ENCODE assay signal across 29 cellular contexts in the genomic region with DNA sequence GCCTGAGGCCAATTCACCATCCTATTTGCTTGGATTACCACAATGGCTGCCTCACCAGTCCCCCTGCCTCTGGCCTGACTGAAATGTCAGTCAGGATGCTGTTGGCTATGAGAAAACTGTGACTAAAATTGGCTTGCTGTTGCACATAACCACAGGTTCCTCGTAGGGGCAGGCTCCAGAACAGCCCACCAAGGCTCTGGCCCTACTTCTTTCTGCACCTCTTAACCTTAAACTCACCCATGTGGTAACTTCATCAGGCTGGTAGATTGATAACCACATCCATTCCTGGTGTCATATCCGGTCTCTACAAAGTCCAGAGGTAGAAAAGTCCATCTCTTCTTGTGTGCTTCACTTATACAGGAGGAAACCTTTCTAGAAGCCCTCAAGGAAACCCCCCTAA.
"Had no signal": no experiment of that assay in that cellular context is flagged by ENCODE, and none has a peak within 500 bp of the region (broad histone marks: within the 10 kb centered on the region; RNA-seq: fewer than 3 reads in every experiment).

No MANE protein-coding gene starts in this region.

- H3K4me3 ChIP-seq: adrenal gland, breast epithelium, Peyer's patch, SJSA1 had no signal

- H3K4me1 Mint-ChIP-seq: activated B cell treated with CpG ODN at 0.5 μM for 24 hours had no signal

- H3K9me3 Mint-ChIP-seq: activated B cell treated with CpG ODN at 0.5 μM for 24 hours; activated T-helper 2 cell treated with anti-CD3 and anti-CD28 coated beads, Interferon-gamma antibody, Interleukin-2, Interleukin-4, amounts not matched to agents 10 μg/mL and 5 μg/mL and 100 μg/mL, durations not matched to agents 14 hours and 24 hours and 36 hours had no signal

- H3K4me3 Mint-ChIP-seq: activated B cell treated with CpG ODN at 0.5 μM for 24 hours; activated CD4-positive, alpha-beta T cell treated with anti-CD3 and anti-CD28 coated beads, Interleukin-2, amount 10 ng/mL, durations not matched to agents 24 days and 14 days; activated naive CD8-positive, alpha-beta T cell treated with anti-CD3 and anti-CD28 coated beads, Interleukin-2, amount 10 ng/mL, durations not matched to agents 7 days and 5 days had no signal

- H3K36me3 Mint-ChIP-seq: activated naive CD8-positive, alpha-beta T cell treated with anti-CD3 and anti-CD28 coated beads, Interleukin-2, amount 10 ng/mL, durations not matched to agents 7 days and 5 days had no signal

- H3K27me3 Mint-ChIP-seq: activated CD4-positive, alpha-beta T cell treated with anti-CD3 and anti-CD28 coated beads, Interleukin-2, amount 10 ng/mL, durations not matched to agents 24 days and 14 days had no signal

- ATAC-seq: SK-N-SH treated with all-trans-retinoic acid at 6 μM for 48 hours had no signal

- H3K27ac Mint-ChIP-seq: activated B cell treated with CpG ODN at 0.5 μM for 24 hours; activated CD4-positive, alpha-beta T cell treated with anti-CD3 and anti-CD28 coated beads, Interleukin-2, amount 10 ng/mL, durations not matched to agents 24 days and 14 days; activated naive CD8-positive, alpha-beta T cell treated with anti-CD3 and anti-CD28 coated beads, Interleukin-2, amount 10 ng/mL, durations not matched to agents 7 days and 5 days; activated T-helper 2 cell treated with anti-CD3 and anti-CD28 coated beads, Interferon-gamma antibody, Interleukin-2, Interleukin-4, amounts not matched to agents 10 μg/mL and 5 μg/mL and 100 μg/mL, durations not matched to agents 14 hours and 24 hours and 36 hours had no signal

- DNase-seq: activated B cell treated with CpG ODN at 0.5 μM for 24 hours; activated CD4-positive, alpha-beta T cell treated with anti-CD3 and anti-CD28 coated beads for 1 hour; activated CD4-positive, alpha-beta T cell treated with anti-CD3 and anti-CD28 coated beads, Interleukin-2, amount 10 ng/mL, durations not matched to agents 24 days and 14 days; activated CD4-positive, alpha-beta T cell treated with anti-CD3 and anti-CD28 coated beads, Interleukin-2, amount 50 U/mL, for 48 hours; activated gamma-delta T cell treated with Interleukin-2 at 50 U/mL for 16 hours; activated naive CD4-positive, alpha-beta T cell treated with anti-CD3 and anti-CD28 coated beads, Interleukin-2, amount 50 U/mL, for 16 hours; activated naive CD8-positive, alpha-beta T cell treated with anti-CD3 and anti-CD28 coated beads, Interleukin-2, amount 10 ng/mL, durations not matched to agents 7 days and 5 days; activated T-cell treated with anti-CD3 and anti-CD28 coated beads for 4 hours; activated T-cell treated with anti-CD3 and anti-CD28 coated beads, Interleukin-2, amount 50 U/mL, for 48 hours; adrenal gland; anterior cingulate cortex; caudate nucleus; KG1; MV-4-11; NCI-H1092 treated with DMSO at 0.1 percent for 48 hours; NCI-H1417 treated with DMSO at 0.1 percent for 48 hours; NCI-H1694; NCI-H2029; NCI-H345; NCI-H510A; NCI-H69; NK-92 treated with Interleukin-12 subunit alpha and Interleukin-12 subunit beta, amount 100 ng/mL, for 24 hours; Peyer's patch; SHP77; SW 1271 had no signal
